1 cellular context compared by ENCODE assay signal in genomic region chr3:151081082-151081481, GRCh38. TPM values are rescaled to one million over a fixed set of nuclear protein-coding genes. Genes with fewer than 3 reads are reported as not detected.
"Had no signal": no experiment of that assay in that cellular context is flagged by ENCODE, and none has a peak within 500 bp of the region (broad histone marks: within the 10 kb centered on the region; RNA-seq: fewer than 3 reads in every experiment).

No MANE protein-coding gene starts in this region.

RNA-seq across cellular contexts. Expression of gene MED12L, which starts 4.4 kb away (rescaled TPM):
- total RNA-seq: LHCN-M2 had no signal
